38 cellular contexts compared by ENCODE assay signal in genomic region chr14:73599494-73599893, GRCh38. TPM values are rescaled to one million over a fixed set of nuclear protein-coding genes. Genes with fewer than 3 reads are reported as not detected.
"Had no signal": no experiment of that assay in that cellular context is flagged by ENCODE, and none has a peak within 500 bp of the region (broad histone marks: within the 10 kb centered on the region; RNA-seq: fewer than 3 reads in every experiment).

No MANE protein-coding gene starts in this region.

- H3K4me2 ChIP-seq: KMS-11 had no signal

- H3K4me1 Mint-ChIP-seq: activated B cell treated with CpG ODN at 0.5 μM for 24 hours; activated naive CD8-positive, alpha-beta T cell treated with anti-CD3 and anti-CD28 coated beads, Interleukin-2, amount 50 U/mL, for 24 hours had no signal

- H3K9me3 Mint-ChIP-seq: activated B cell treated with CpG ODN at 0.5 μM for 24 hours; activated CD4-positive, alpha-beta memory T cell treated with anti-CD3 and anti-CD28 coated beads, Interleukin-2, amount 10 ng/mL, durations not matched to agents 7 days and 5 days; activated naive CD4-positive, alpha-beta T cell treated with anti-CD3 and anti-CD28 coated beads, Interleukin-2, amount 10 ng/mL, durations not matched to agents 7 days and 5 days; activated naive CD8-positive, alpha-beta T cell treated with anti-CD3 and anti-CD28 coated beads, Interleukin-2, amount 50 U/mL, for 24 hours; brain had no signal

- H3K4me3 Mint-ChIP-seq: activated B cell treated with CpG ODN at 0.5 μM for 24 hours; activated CD4-positive, alpha-beta memory T cell treated with anti-CD3 and anti-CD28 coated beads, Interleukin-2, amount 10 ng/mL, durations not matched to agents 7 days and 5 days; activated CD8-positive, alpha-beta memory T cell treated with anti-CD3 and anti-CD28 coated beads, Interleukin-2, amount 10 ng/mL, durations not matched to agents 7 days and 5 days; activated naive CD4-positive, alpha-beta T cell treated with anti-CD3 and anti-CD28 coated beads, Interleukin-2, amount 10 ng/mL, durations not matched to agents 7 days and 5 days; activated naive CD8-positive, alpha-beta T cell; activated naive CD8-positive, alpha-beta T cell treated with anti-CD3 and anti-CD28 coated beads, Interleukin-2, amount 50 U/mL, for 24 hours; brain had no signal

- H3K27ac Mint-ChIP-seq: activated B cell treated with CpG ODN at 0.5 μM for 24 hours; activated CD4-positive, alpha-beta memory T cell treated with anti-CD3 and anti-CD28 coated beads, Interleukin-2, amount 10 ng/mL, durations not matched to agents 7 days and 5 days; activated CD8-positive, alpha-beta memory T cell treated with anti-CD3 and anti-CD28 coated beads, Interleukin-2, amount 10 ng/mL, durations not matched to agents 7 days and 5 days; activated naive CD4-positive, alpha-beta T cell treated with anti-CD3 and anti-CD28 coated beads, Interleukin-2, amount 10 ng/mL, durations not matched to agents 7 days and 5 days; activated naive CD8-positive, alpha-beta T cell; activated naive CD8-positive, alpha-beta T cell treated with anti-CD3 and anti-CD28 coated beads, Interleukin-2, amount 50 U/mL, for 24 hours; brain had no signal

- DNase-seq: activated B cell treated with CpG ODN at 0.5 μM for 24 hours; activated CD4-positive, alpha-beta memory T cell treated with anti-CD3 and anti-CD28 coated beads, Interleukin-2, amount 10 ng/mL, durations not matched to agents 7 days and 5 days; activated CD4-positive, alpha-beta T cell treated with anti-CD3 and anti-CD28 coated beads for 48 hours; activated CD4-positive, CD25-positive, alpha-beta regulatory T cell treated with anti-CD3 and anti-CD28 coated beads, Interleukin-2, amount 50 U/mL, for 72 hours; activated CD8-positive, alpha-beta memory T cell treated with anti-CD3 and anti-CD28 coated beads for 24 hours; activated CD8-positive, alpha-beta memory T cell treated with anti-CD3 and anti-CD28 coated beads, Interleukin-2, amount 10 ng/mL, durations not matched to agents 7 days and 5 days; activated CD8-positive, alpha-beta memory T cell treated with anti-CD3 and anti-CD28 coated beads, Interleukin-2, amount 50 U/mL, for 48 hours; activated effector memory CD4-positive, alpha-beta T cell treated with Interleukin-2 at 50 U/mL for 16 hours; activated naive CD4-positive, alpha-beta T cell treated with anti-CD3 and anti-CD28 coated beads, Interleukin-2, amount 10 ng/mL, durations not matched to agents 7 days and 5 days; activated naive CD8-positive, alpha-beta T cell treated with anti-CD3 and anti-CD28 coated beads, Interleukin-2, amount 50 U/mL, for 24 hours; activated T-cell treated with anti-CD3 and anti-CD28 coated beads, Interleukin-2, amount 50 U/mL, for 48 hours; anterior cingulate cortex; caudate nucleus; NCI-H1092 treated with DMSO at 0.1 percent for 48 hours; NCI-H1417; NCI-H146; NCI-H187; NCI-H2029 treated with DMSO at 0.1 percent for 48 hours; NCI-H2107; NCI-H2171; NCI-H510A; NCI-H526; NCI-H748 treated with DMSO at 0.1 percent for 48 hours; NK-92 treated with Interleukin-12 subunit alpha and Interleukin-12 subunit beta, amount 100 ng/mL, for 24 hours; PC-3; Peyer's patch; RPMI8226; SW 1271; T-helper 1 cell; T-helper 2 cell; T-helper 9 cell had no signal

- H3K4me3 ChIP-seq: Peyer's patch had no signal

- H3K27ac ChIP-seq: KMS-11, Peyer's patch, VCaP had no signal

- H3K36me3 Mint-ChIP-seq: activated CD8-positive, alpha-beta memory T cell treated with anti-CD3 and anti-CD28 coated beads, Interleukin-2, amount 10 ng/mL, durations not matched to agents 7 days and 5 days; activated naive CD4-positive, alpha-beta T cell treated with anti-CD3 and anti-CD28 coated beads, Interleukin-2, amount 10 ng/mL, durations not matched to agents 7 days and 5 days; brain had no signal

- ATAC-seq: activated CD8-positive, alpha-beta memory T cell treated with anti-CD3 and anti-CD28 coated beads, Interleukin-2, amount 10 ng/mL, durations not matched to agents 7 days and 5 days; activated naive CD8-positive, alpha-beta T cell treated with anti-CD3 and anti-CD28 coated beads, Interleukin-2, amount 50 U/mL, for 24 hours; PC-3; Right ventricle myocardium inferior had no signal

- H3K27me3 Mint-ChIP-seq: activated CD4-positive, alpha-beta memory T cell treated with anti-CD3 and anti-CD28 coated beads, Interleukin-2, amount 10 ng/mL, durations not matched to agents 7 days and 5 days; activated CD8-positive, alpha-beta memory T cell treated with anti-CD3 and anti-CD28 coated beads, Interleukin-2, amount 10 ng/mL, durations not matched to agents 7 days and 5 days; activated naive CD8-positive, alpha-beta T cell; activated naive CD8-positive, alpha-beta T cell treated with anti-CD3 and anti-CD28 coated beads, Interleukin-2, amount 50 U/mL, for 24 hours; brain had no signal

- H3K9me3 ChIP-seq: Peyer's patch had no signal

- H3K36me3 ChIP-seq: Peyer's patch had no signal

- H3K27me3 ChIP-seq: Peyer's patch had no signal

- H3K9ac ChIP-seq: KMS-11 had no signal

RNA-seq across cellular contexts. Expression of gene ACOT6, which starts 12.8 kb away (rescaled TPM):
- total RNA-seq: activated B cell treated with CpG ODN at 0.5 μM for 24 hours; activated CD4-positive, alpha-beta memory T cell treated with anti-CD3 and anti-CD28 coated beads, Interleukin-2, amount 10 ng/mL, durations not matched to agents 7 days and 5 days; activated CD8-positive, alpha-beta memory T cell treated with anti-CD3 and anti-CD28 coated beads, Interleukin-2, amount 10 ng/mL, durations not matched to agents 7 days and 5 days; bronchial epithelial cell; M059J; PC-3; Peyer's patch; Right ventricle myocardium inferior had no signal

RNA-seq across cellular contexts. Expression of gene HEATR4, which starts 40.7 kb away (rescaled TPM):
- total RNA-seq: activated B cell treated with CpG ODN at 0.5 μM for 24 hours; activated CD4-positive, alpha-beta memory T cell treated with anti-CD3 and anti-CD28 coated beads, Interleukin-2, amount 10 ng/mL, durations not matched to agents 7 days and 5 days; activated CD8-positive, alpha-beta memory T cell treated with anti-CD3 and anti-CD28 coated beads, Interleukin-2, amount 10 ng/mL, durations not matched to agents 7 days and 5 days; Right ventricle myocardium inferior had no signal
